Comparison of ENCODE assay signal across 9 cellular contexts in genomic region chr9:84851935-84852585, GRCh38.
DNase-seq lines count a peak whose midpoint lies in the region; ATAC-seq and TF ChIP-seq lines count a peak whose summit lies in the region.
"Had no signal": no experiment of that assay in that cellular context is flagged by ENCODE, and none has a peak within 500 bp of the region (broad histone marks: within the 10 kb centered on the region; RNA-seq: fewer than 3 reads in every experiment).

No MANE protein-coding gene starts in this region.

- H3K4me1 ChIP-seq in uterus, result no peaks in the 10 kb centered on the region

- intact Hi-C loops in uterus (cut with DNase I; ENCODE audit: low total_unique reads), result no loop called here

- TF ChIP-seq CTCF in uterus (IDR thresholded peaks at IDR 0.05), result no peak

- H3K27ac ChIP-seq in uterus, result no peak overlapping the region
- H3K27ac ChIP-seq: VCaP had no signal

- no peaks in the 10 kb centered on the region for H3K36me3 ChIP-seq in uterus

- H3K9me3 ChIP-seq in uterus, result no peaks in the 10 kb centered on the region

- no peak for ATAC-seq in GM21360 (IDR thresholded peaks at IDR 0.05; ENCODE audit: unreplicated experiment)

- TF ChIP-seq POLR2A in uterus (IDR thresholded peaks at IDR 0.05), result no peak

- peak; percentile 2 for DNase-seq in NCI-H446 treated with DMSO at 0.1 percent for 48 hours (lab: John Stamatoyannopoulos, UW)
- DNase-seq in NCI-H446 (lab: John Stamatoyannopoulos, UW), result no peak
- peak; percentile 97 for DNase-seq in astrocyte of the hippocampus (ENCODE audit: low read depth, low spot score)
- peak; percentile 85 for DNase-seq in iPS DF 4.7 (ENCODE audit: extremely low read depth, low spot score)
- peak; percentile 20 to 27 for DNase-seq in uterus
- DNase-seq in UCSD-AML1 (lab: John Stamatoyannopoulos, UW; ENCODE audit: unreplicated experiment), result no peak
- no peak for DNase-seq in activated gamma-delta T cell (lab: John Stamatoyannopoulos, UW)

- no peaks in the 10 kb centered on the region for H3K27me3 ChIP-seq in uterus

- no peak overlapping the region for H3K4me3 ChIP-seq in uterus

Comparison
In these comparisons a context has a peak if more than half of its experiments do, and no peak if none do; other contexts are left out.
1. DNase-seq: peak in NCI-H446 treated with DMSO at 0.1 percent for 48 hours (single experiment), astrocyte of the hippocampus (single experiment), iPS DF 4.7 (single experiment) and uterus (2 of 2); none in NCI-H446 (0 of 2), UCSD-AML1 (single experiment) and activated gamma-delta T cell (single experiment).